Comparison of ENCODE assay signal across 13 cellular contexts in the genomic region with DNA sequence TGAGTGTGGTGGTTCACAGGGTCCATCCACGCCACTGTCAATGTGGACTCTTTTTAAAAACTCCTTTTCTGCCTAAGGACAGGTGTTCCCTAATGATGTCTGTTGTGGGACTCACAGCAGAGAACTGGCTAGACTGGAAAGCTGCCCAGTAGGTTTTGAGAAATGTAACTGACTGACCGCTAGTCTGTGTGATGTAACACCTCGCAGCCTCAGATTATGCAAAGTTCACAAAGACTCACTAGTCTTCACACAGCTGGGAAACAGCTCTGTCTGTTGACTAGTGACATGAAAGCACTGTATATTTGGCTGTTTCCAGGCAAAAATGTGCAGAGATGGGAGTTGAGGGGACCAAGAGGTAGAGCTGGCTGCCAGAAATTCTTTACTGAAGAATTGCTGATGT. TPM values are rescaled to one million over a fixed set of nuclear protein-coding genes. Genes with fewer than 3 reads are reported as not detected.
DNase-seq lines count a peak whose midpoint lies in the region; ATAC-seq and TF ChIP-seq lines count a peak whose summit lies in the region.
"Had no signal": no experiment of that assay in that cellular context is flagged by ENCODE, and none has a peak within 500 bp of the region (broad histone marks: within the 10 kb centered on the region; RNA-seq: fewer than 3 reads in every experiment).

No MANE protein-coding gene starts in this region.

- H3K9me3 ChIP-seq in mesenchymal stem cell (ENCODE audit: control insufficient read depth, low read length), result no peaks in the 10 kb centered on the region
- H3K9me3 ChIP-seq in uterus, result no peaks in the 10 kb centered on the region
- H3K9me3 ChIP-seq in HAP-1, result no peaks in the 10 kb centered on the region
- H3K9me3 ChIP-seq: A549 had no signal

- DNase-seq in SIG-M5 treated with dmso at 0.1 percent for 504 hours (lab: John Stamatoyannopoulos, UW; ENCODE audit: unreplicated experiment), result peak; percentile 1
- DNase-seq in SIG-M5 (lab: John Stamatoyannopoulos, UW), result no peak
- peak; percentile 82 for DNase-seq in mesenchymal stem cell
- DNase-seq in uterus, result peak; percentile 52 to 78
- DNase-seq in HAP-1 (ENCODE audit: low spot score in 2 of 2), result no peak
- DNase-seq in activated gamma-delta T cell (lab: John Stamatoyannopoulos, UW), result no peak
- DNase-seq: cortex of kidney; NCI-H446 treated with DMSO at 0.1 percent for 48 hours; stimulated activated CD8-positive, alpha-beta memory T cell treated with anti-CD3 and anti-CD28 coated beads, Interleukin-4, amount 100 ng/mL, for 48 hours had no signal

- H2AFZ ChIP-seq in mesenchymal stem cell (ENCODE audit: low read depth, low read length), result no peak overlapping the region

- H2BK12ac ChIP-seq in mesenchymal stem cell (ENCODE audit: low read length in 2 of 2), result peak overlapping the region in 1 of 2 experiments; percentile 13

- H4K91ac ChIP-seq in mesenchymal stem cell (ENCODE audit: low read length), result no peak overlapping the region

- no peak overlapping the region for H3K14ac ChIP-seq in mesenchymal stem cell (ENCODE audit: low read length in 2 of 2)

- H3K27ac ChIP-seq in mesenchymal stem cell (ENCODE audit: low read length, poor library complexity, severe bottlenecking) (no peak overlapping the region), uterus (peak overlapping the region; percentile 37 to 55)
- H3K27ac ChIP-seq: A549 had no signal

- no peaks in the 10 kb centered on the region for H3K27me3 ChIP-seq in mesenchymal stem cell (ENCODE audit: control insufficient read depth in 1 of 2, insufficient read depth in 1 of 2, low read length in 2 of 2)
- no peaks in the 10 kb centered on the region for H3K27me3 ChIP-seq in uterus
- H3K27me3 ChIP-seq in HAP-1 (ENCODE audit: low read depth), result no peaks in the 10 kb centered on the region

- no peak overlapping the region for H2BK120ac ChIP-seq in mesenchymal stem cell (ENCODE audit: low read depth, low read length)

- no peak overlapping the region for H4K8ac ChIP-seq in mesenchymal stem cell (ENCODE audit: low read length)

- no peak overlapping the region for H3K23ac ChIP-seq in mesenchymal stem cell (ENCODE audit: low read length in 2 of 2)

- H3K4ac ChIP-seq in mesenchymal stem cell (ENCODE audit: low read depth in 1 of 2, low read length in 2 of 2), result no peak overlapping the region

- peak in 3 of 4 experiments; percentile 4 to 35 (median 17) for TF ChIP-seq CTCF in uterus (IDR thresholded peaks at IDR 0.05)

- in situ Hi-C loops in HAP-1 (cut with MboI; ENCODE audit: low sequenced_read_pairs), result no loop called here

- H3K9ac ChIP-seq in mesenchymal stem cell (ENCODE audit: low read length), result peak overlapping the region; percentile 5

- no peak overlapping the region for H2BK15ac ChIP-seq in mesenchymal stem cell (ENCODE audit: low read depth, poor library complexity, severe bottlenecking)

- H3K36me3 ChIP-seq in mesenchymal stem cell (ENCODE audit: control insufficient read depth in 1 of 2, insufficient read depth in 2 of 2, low read depth in 1 of 2, low read length in 2 of 2) (peaks cover 0 to 11% of the 10 kb centered on the region in 2 experiments), uterus (no peaks in the 10 kb centered on the region), HAP-1 (replicated peaks) (no peaks in the 10 kb centered on the region)

- intact Hi-C loops in uterus (cut with DNase I; ENCODE audit: low total_unique reads), result no loop called here

- H3K4me3 ChIP-seq in mesenchymal stem cell (ENCODE audit: insufficient read depth in 1 of 2, low read depth in 1 of 2, low read length in 2 of 2) (no peak overlapping the region), uterus (no peak overlapping the region), HAP-1 (no peak overlapping the region)
- H3K4me3 ChIP-seq: A549 had no signal

- no peak overlapping the region for H3K18ac ChIP-seq in mesenchymal stem cell (ENCODE audit: low read depth in 1 of 2, low read length in 2 of 2)

- no peak for TF ChIP-seq POLR2A in uterus (IDR thresholded peaks at IDR 0.05)

- H2AK5ac ChIP-seq in mesenchymal stem cell (ENCODE audit: low read length, severe bottlenecking), result no peak overlapping the region

- 93% methylated on average over 2 of the region's 3 CpGs for WGBS in mesenchymal stem cell

- no peak overlapping the region for H3K4me2 ChIP-seq in mesenchymal stem cell (ENCODE audit: low read length, poor library complexity, severe bottlenecking)
- H3K4me2 ChIP-seq: A549 had no signal

- H3K4me1 ChIP-seq in mesenchymal stem cell (ENCODE audit: control insufficient read depth, insufficient read depth, low read depth, low read length) (no peaks in the 10 kb centered on the region), uterus (peaks cover 5 to 10% of the 10 kb centered on the region in 2 donors), HAP-1 (no peaks in the 10 kb centered on the region)
- H3K4me1 ChIP-seq: A549 had no signal

- ATAC-seq in esophagus mucosa, result peak; percentile 83
- no peak for ATAC-seq in HG02571 (IDR thresholded peaks at IDR 0.05; ENCODE audit: unreplicated experiment)
- ATAC-seq: A549 had no signal

- H3K79me1 ChIP-seq in mesenchymal stem cell (replicated peaks; ENCODE audit: low read length, poor library complexity, severe bottlenecking), result no peaks in the 10 kb centered on the region

- no peak overlapping the region for H2BK5ac ChIP-seq in mesenchymal stem cell (ENCODE audit: low read depth, low read length, poor library complexity, severe bottlenecking)

RNA-seq across cellular contexts. Expression of a gene that starts 10.4 kb away (rescaled TPM):
- 18.2 TPM for total RNA-seq in esophagus mucosa
- polyA plus RNA-seq in mesenchymal stem cell (2013, experiment 1 of 2), result 18.3 TPM
- 17.2 TPM for polyA plus RNA-seq in mesenchymal stem cell (2013, experiment 2 of 2)
- 100 to 1,000 TPM in 2 of 4 donors, 10 to 100 TPM in 2; 87.3 to 268 (median 107) TPM for total RNA-seq in uterus
- total RNA-seq: T-helper 2 cell treated with Interferon-gamma antibody and Interleukin-4, amounts not matched to agents 100 ng/mL and 5 ng/mL, for 36 hours had no signal
- polyA plus RNA-seq: A549 had no signal

Comparison
In these comparisons a context has a peak if more than half of its experiments do, and no peak if none do; other contexts are left out.
1. DNase-seq: peak in SIG-M5 treated with dmso at 0.1 percent for 504 hours (single experiment), mesenchymal stem cell (single experiment) and uterus (2 of 2); none in SIG-M5 (single experiment), HAP-1 (0 of 2) and activated gamma-delta T cell (single experiment).